In the genomic region with DNA sequence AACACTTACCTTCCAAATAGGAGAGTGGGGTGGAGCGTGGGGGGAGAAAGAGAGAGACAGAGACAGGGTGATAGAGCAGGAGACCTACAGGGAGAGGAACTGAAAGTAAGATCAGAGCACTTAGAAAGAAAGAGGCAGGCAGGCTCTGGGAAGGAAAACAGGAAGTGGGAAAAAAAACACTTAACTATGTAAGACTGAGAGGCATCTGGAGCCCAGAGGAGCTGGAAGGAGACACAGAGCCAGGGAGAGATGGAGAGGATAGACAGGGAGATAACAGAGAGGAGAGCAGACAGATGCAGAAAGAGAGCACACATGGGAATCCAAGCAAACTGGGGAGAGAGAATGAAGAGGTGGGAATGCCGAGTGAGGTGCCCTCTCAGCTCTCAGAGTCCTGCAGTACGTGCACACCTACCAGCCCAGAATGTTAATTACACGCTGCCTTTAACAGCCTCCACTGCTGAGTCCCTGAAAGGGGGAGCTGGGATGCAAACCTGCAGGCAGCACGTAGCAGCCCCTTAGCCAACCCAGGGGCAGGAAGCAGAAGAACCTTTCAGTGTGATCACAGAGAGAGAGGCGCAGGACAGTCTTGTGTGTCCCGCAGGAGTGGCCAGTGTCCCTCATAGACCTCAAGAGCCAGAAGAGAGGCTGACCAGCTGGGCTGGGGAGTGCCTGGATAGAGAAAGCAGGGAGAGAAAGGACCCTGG, we compare ENCODE assay signal across 8 cellular contexts.
DNase-seq lines count a peak whose midpoint lies in the region; ATAC-seq and TF ChIP-seq lines count a peak whose summit lies in the region.

No MANE protein-coding gene starts in this region.

- no peaks in the 10 kb centered on the region for H3K9me3 ChIP-seq in tibial artery

- ATAC-seq in GM18861 (IDR thresholded peaks at IDR 0.05; ENCODE audit: unreplicated experiment) (peak; percentile 42), HG03460 (IDR thresholded peaks at IDR 0.05; ENCODE audit: unreplicated experiment) (peak; percentile 68)

- DNase-seq in AG08395 (ENCODE audit: low spot score) = peak; percentile 65
- peak; percentile 57 for DNase-seq in iris pigment epithelial cell (ENCODE audit: low read depth)
- DNase-seq in tibial artery = peak in 1 of 2 donors; percentile 24
- DNase-seq in NCI-H446 treated with DMSO at 0.1 percent for 48 hours (lab: John Stamatoyannopoulos, UW) = no peak
- DNase-seq in stimulated activated CD4-positive, alpha-beta T cell treated with anti-CD3 and anti-CD28 coated beads, Interleukin-15, amount 100 ng/mL, for 24 hours = no peak

- intact Hi-C loops in tibial artery (cut with DNase I; ENCODE audit: low total_unique reads) = no loop called here

- no peaks in the 10 kb centered on the region for H3K36me3 ChIP-seq in tibial artery

- H3K4me1 ChIP-seq in tibial artery = peaks cover 0 to 14% (median 0%) of the 10 kb centered on the region in 4 donors

- TF ChIP-seq CTCF in WI38 (IDR thresholded peaks at IDR 0.05; ENCODE audit: low read depth, low read length) = no peak
- TF ChIP-seq CTCF in tibial artery (IDR thresholded peaks at IDR 0.05) = no peak

- H3K27ac ChIP-seq in tibial artery = peak overlapping the region; percentile 30 to 47

- no peaks in the 10 kb centered on the region for H3K27me3 ChIP-seq in tibial artery

- H3K4me3 ChIP-seq in WI38 (ENCODE audit: low read depth, low read length) = peak overlapping the region; percentile 23
- peak overlapping the region; percentile 8 to 12 for H3K4me3 ChIP-seq in tibial artery

Comparison
In these comparisons a context has a peak if more than half of its experiments do, and no peak if none do; other contexts are left out.
1. DNase-seq: peak in AG08395 (single experiment) and iris pigment epithelial cell (single experiment); none in NCI-H446 treated with DMSO at 0.1 percent for 48 hours (single experiment) and stimulated activated CD4-positive, alpha-beta T cell treated with anti-CD3 and anti-CD28 coated beads, Interleukin-15, amount 100 ng/mL, for 24 hours (single experiment).